ENCODE assay signal across 28 cellular contexts in genomic region chr17:74472890-74473289, GRCh38. TPM values are rescaled to one million over a fixed set of nuclear protein-coding genes. Genes with fewer than 3 reads are reported as not detected.
"Had no signal": no experiment of that assay in that cellular context is flagged by ENCODE, and none has a peak within 500 bp of the region (broad histone marks: within the 10 kb centered on the region; RNA-seq: fewer than 3 reads in every experiment).

No MANE protein-coding gene starts in this region.

- H3K4me1 ChIP-seq: foreskin keratinocyte, pancreas, vagina had no signal

- H3K4me1 Mint-ChIP-seq: mesothelial cell of epicardium had no signal

- H3K36me3 Mint-ChIP-seq: mesothelial cell of epicardium, type B pancreatic cell had no signal

- H3K36me3 ChIP-seq: pancreas, vagina, WERI-Rb-1 had no signal

- H3K9me3 Mint-ChIP-seq: type B pancreatic cell had no signal

- H3K27me3 Mint-ChIP-seq: naive thymus-derived CD8-positive, alpha-beta T cell had no signal

- H3K27ac ChIP-seq: foreskin keratinocyte, neutrophil, pancreas, vagina, WERI-Rb-1 had no signal

- H3K4me3 ChIP-seq: pancreas, vagina had no signal

- DNase-seq: activated CD4-positive, alpha-beta T cell treated with anti-CD3 and anti-CD28 coated beads for 1 hour; activated CD4-positive, alpha-beta T cell treated with anti-CD3 and anti-CD28 coated beads, Interleukin-2, amount 50 U/mL, for 4 hours; activated CD8-positive, alpha-beta memory T cell treated with anti-CD3 and anti-CD28 coated beads, Interleukin-2, amount 50 U/mL, for 48 hours; activated effector memory CD4-positive, alpha-beta T cell treated with Interleukin-2 at 50 U/mL for 16 hours; activated naive CD4-positive, alpha-beta T cell treated with anti-CD3 and anti-CD28 coated beads for 36 hours; activated naive CD8-positive, alpha-beta T cell treated with anti-CD3 and anti-CD28 coated beads, Interleukin-2, amount 10 ng/mL, durations not matched to agents 7 days and 5 days; activated T-cell treated with anti-CD3 and anti-CD28 coated beads, Interleukin-2, amount 50 U/mL, for 4 hours; amniotic stem cell; cortex of kidney; effector CD4-positive, alpha-beta T cell; erythroblast; foreskin keratinocyte; pancreas; right cardiac atrium; WERI-Rb-1 had no signal

- H3K9me3 ChIP-seq: neutrophil, pancreas, vagina had no signal

- H3K27me3 ChIP-seq: neutrophil, pancreas, vagina had no signal

- ATAC-seq: activated T-cell treated with anti-CD3 and anti-CD28 coated beads, Interleukin-2, amount 50 U/mL, for 4 hours; foreskin keratinocyte; left lobe of liver; naive thymus-derived CD8-positive, alpha-beta T cell; pancreas; right cardiac atrium had no signal

- H3K27ac Mint-ChIP-seq: activated naive CD4-positive, alpha-beta T cell treated with anti-CD3 and anti-CD28 coated beads for 36 hours; mesothelial cell of epicardium had no signal

- H3K4me3 Mint-ChIP-seq: activated naive CD4-positive, alpha-beta T cell treated with anti-CD3 and anti-CD28 coated beads for 36 hours; mesothelial cell of epicardium; type B pancreatic cell had no signal

RNA-seq across cellular contexts. Expression of gene CD300A, which starts 6.5 kb away (rescaled TPM):
- total RNA-seq: bronchial epithelial cell, foreskin keratinocyte, glomerular endothelial cell, kidney epithelial cell, lung microvascular endothelial cell, mesothelial cell of epicardium, pulmonary artery endothelial cell had no signal
- polyA plus RNA-seq: foreskin keratinocyte had no signal

RNA-seq across cellular contexts. Expression of gene GPRC5C, which starts 41.0 kb away (rescaled TPM):
- total RNA-seq: activated naive CD4-positive, alpha-beta T cell treated with anti-CD3 and anti-CD28 coated beads for 36 hours; activated naive CD8-positive, alpha-beta T cell treated with anti-CD3 and anti-CD28 coated beads, Interleukin-2, amount 10 ng/mL, durations not matched to agents 7 days and 5 days; naive thymus-derived CD8-positive, alpha-beta T cell; pulmonary artery endothelial cell had no signal

RNA-seq across cellular contexts. Expression of gene CD300LB, which starts 58.4 kb away (rescaled TPM):
- total RNA-seq: activated CD8-positive, alpha-beta memory T cell treated with anti-CD3 and anti-CD28 coated beads for 36 hours; activated naive CD4-positive, alpha-beta T cell treated with anti-CD3 and anti-CD28 coated beads for 36 hours; activated naive CD8-positive, alpha-beta T cell treated with anti-CD3 and anti-CD28 coated beads, Interleukin-2, amount 10 ng/mL, durations not matched to agents 7 days and 5 days; activated T-cell treated with anti-CD3 and anti-CD28 coated beads, Interleukin-2, amount 50 U/mL, for 4 hours; bronchial epithelial cell; cerebellum; foreskin keratinocyte; glomerular endothelial cell; kidney epithelial cell; lung microvascular endothelial cell; mesothelial cell of epicardium; naive thymus-derived CD8-positive, alpha-beta T cell; pulmonary artery endothelial cell had no signal
- polyA plus RNA-seq: foreskin keratinocyte had no signal
